In the genomic region with DNA sequence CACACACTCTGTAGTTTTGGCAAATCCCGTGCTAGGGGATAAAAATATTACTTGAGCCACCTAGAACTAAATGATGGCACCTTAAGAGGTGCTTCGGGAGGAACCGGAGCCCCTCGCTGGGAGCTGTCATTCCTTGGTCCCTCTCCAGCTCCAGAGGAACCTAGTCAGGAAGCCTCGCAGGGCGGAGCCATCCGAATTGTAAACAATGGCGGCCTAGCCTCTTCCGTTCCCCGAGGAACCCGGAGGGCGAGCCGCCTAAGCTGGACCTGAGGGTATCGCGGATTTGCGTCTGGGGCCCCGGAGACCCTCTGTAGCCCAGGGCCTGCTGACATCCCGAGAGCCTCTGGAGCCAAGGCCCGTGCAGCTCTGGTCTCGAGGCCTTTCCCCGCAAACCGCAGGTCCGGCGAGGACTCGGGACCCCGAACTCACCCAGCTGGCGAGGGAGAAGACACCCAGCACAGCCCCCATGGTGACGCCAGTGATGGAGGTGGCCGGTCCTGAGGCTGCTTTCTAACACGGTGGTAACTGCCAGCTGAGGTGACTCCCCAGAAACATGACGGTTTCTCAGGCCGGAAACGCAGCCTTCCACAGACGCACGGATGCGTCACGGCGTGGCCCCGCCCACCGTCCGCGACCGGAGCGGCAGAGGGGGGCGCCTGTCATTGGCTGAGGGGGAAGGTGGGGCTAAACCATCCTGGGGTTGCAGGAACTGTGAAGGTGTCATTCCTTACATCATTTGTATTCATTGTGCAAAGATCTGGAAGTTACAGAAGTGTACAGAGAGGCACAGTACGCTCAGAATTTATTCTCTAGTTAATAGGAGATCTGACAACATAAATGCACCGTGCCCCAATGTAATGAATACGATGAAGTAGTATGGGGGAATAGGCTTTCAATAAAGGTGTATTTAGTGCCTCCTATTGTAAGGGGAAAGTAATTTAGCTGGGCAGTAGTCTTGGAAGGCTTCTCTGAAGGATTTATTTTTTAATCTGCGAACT, we compare ENCODE assay signal across 1 cellular context.
A peak's percentile ranks its signal among the peaks of the same experiment; 100 is the strongest.
TF ChIP-seq lines count a peak whose summit lies in the region.

A gene (minus strand): TSS at position 587 of the 998 bp plus-strand sequence. CDS start 119 bp downstream, at position 468.

TF ChIP-seq in WTC11, 78 proteins besides CTCF, POLR2A, EP300 and RAD21 (continued from another document and continues in another):
- TF ChIP-seq, protein P1, sequence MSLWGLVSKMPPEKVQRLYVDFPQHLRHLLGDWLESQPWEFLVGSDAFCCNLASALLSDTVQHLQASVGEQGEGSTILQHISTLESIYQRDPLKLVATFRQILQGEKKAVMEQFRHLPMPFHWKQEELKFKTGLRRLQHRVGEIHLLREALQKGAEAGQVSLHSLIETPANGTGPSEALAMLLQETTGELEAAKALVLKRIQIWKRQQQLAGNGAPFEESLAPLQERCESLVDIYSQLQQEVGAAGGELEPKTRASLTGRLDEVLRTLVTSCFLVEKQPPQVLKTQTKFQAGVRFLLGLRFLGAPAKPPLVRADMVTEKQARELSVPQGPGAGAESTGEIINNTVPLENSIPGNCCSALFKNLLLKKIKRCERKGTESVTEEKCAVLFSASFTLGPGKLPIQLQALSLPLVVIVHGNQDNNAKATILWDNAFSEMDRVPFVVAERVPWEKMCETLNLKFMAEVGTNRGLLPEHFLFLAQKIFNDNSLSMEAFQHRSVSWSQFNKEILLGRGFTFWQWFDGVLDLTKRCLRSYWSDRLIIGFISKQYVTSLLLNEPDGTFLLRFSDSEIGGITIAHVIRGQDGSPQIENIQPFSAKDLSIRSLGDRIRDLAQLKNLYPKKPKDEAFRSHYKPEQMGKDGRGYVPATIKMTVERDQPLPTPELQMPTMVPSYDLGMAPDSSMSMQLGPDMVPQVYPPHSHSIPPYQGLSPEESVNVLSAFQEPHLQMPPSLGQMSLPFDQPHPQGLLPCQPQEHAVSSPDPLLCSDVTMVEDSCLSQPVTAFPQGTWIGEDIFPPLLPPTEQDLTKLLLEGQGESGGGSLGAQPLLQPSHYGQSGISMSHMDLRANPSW (CRISPR knock-in tag; conservative IDR thresholded peaks at IDR 0.05; ENCODE audit: low read depth) = no peak
- TF ChIP-seq PRRX2 (CRISPR knock-in tag; IDR thresholded peaks at IDR 0.05) = no peak
- no peak for TF ChIP-seq TEAD1 (CRISPR knock-in tag; IDR thresholded peaks at IDR 0.05)
- peak; percentile 84 for TF ChIP-seq SP1 (CRISPR knock-in tag; conservative IDR thresholded peaks at IDR 0.05)
- no peak for TF ChIP-seq NR1H2 (CRISPR knock-in tag; IDR thresholded peaks at IDR 0.05)
- TF ChIP-seq ESRRA (CRISPR knock-in tag; IDR thresholded peaks at IDR 0.05; ENCODE audit: borderline replicate concordance) = no peak
- no peak for TF ChIP-seq SOX15 (CRISPR knock-in tag; IDR thresholded peaks at IDR 0.05)
- TF ChIP-seq NR3C1 (CRISPR knock-in tag; conservative IDR thresholded peaks at IDR 0.05; ENCODE audit: low read depth) = no peak
- TF ChIP-seq GRHL2 (CRISPR knock-in tag; IDR thresholded peaks at IDR 0.05; ENCODE audit: insufficient replicate concordance, severe bottlenecking) = no peak
- TF ChIP-seq, protein P2, sequence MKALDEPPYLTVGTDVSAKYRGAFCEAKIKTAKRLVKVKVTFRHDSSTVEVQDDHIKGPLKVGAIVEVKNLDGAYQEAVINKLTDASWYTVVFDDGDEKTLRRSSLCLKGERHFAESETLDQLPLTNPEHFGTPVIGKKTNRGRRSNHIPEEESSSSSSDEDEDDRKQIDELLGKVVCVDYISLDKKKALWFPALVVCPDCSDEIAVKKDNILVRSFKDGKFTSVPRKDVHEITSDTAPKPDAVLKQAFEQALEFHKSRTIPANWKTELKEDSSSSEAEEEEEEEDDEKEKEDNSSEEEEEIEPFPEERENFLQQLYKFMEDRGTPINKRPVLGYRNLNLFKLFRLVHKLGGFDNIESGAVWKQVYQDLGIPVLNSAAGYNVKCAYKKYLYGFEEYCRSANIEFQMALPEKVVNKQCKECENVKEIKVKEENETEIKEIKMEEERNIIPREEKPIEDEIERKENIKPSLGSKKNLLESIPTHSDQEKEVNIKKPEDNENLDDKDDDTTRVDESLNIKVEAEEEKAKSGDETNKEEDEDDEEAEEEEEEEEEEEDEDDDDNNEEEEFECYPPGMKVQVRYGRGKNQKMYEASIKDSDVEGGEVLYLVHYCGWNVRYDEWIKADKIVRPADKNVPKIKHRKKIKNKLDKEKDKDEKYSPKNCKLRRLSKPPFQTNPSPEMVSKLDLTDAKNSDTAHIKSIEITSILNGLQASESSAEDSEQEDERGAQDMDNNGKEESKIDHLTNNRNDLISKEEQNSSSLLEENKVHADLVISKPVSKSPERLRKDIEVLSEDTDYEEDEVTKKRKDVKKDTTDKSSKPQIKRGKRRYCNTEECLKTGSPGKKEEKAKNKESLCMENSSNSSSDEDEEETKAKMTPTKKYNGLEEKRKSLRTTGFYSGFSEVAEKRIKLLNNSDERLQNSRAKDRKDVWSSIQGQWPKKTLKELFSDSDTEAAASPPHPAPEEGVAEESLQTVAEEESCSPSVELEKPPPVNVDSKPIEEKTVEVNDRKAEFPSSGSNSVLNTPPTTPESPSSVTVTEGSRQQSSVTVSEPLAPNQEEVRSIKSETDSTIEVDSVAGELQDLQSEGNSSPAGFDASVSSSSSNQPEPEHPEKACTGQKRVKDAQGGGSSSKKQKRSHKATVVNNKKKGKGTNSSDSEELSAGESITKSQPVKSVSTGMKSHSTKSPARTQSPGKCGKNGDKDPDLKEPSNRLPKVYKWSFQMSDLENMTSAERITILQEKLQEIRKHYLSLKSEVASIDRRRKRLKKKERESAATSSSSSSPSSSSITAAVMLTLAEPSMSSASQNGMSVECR (CRISPR knock-in tag; IDR thresholded peaks at IDR 0.05; ENCODE audit: borderline replicate concordance) = 0 out of 2 replicates have a peak, but pooled peaks have one; percentile 40
- TF ChIP-seq RELA (CRISPR knock-in tag; IDR thresholded peaks at IDR 0.05; ENCODE audit: borderline replicate concordance) = no peak
- no peak; the same call in 1 of the 2 replicates for TF ChIP-seq ETV6 (CRISPR knock-in tag; IDR thresholded peaks at IDR 0.05)
- TF ChIP-seq, protein P3, sequence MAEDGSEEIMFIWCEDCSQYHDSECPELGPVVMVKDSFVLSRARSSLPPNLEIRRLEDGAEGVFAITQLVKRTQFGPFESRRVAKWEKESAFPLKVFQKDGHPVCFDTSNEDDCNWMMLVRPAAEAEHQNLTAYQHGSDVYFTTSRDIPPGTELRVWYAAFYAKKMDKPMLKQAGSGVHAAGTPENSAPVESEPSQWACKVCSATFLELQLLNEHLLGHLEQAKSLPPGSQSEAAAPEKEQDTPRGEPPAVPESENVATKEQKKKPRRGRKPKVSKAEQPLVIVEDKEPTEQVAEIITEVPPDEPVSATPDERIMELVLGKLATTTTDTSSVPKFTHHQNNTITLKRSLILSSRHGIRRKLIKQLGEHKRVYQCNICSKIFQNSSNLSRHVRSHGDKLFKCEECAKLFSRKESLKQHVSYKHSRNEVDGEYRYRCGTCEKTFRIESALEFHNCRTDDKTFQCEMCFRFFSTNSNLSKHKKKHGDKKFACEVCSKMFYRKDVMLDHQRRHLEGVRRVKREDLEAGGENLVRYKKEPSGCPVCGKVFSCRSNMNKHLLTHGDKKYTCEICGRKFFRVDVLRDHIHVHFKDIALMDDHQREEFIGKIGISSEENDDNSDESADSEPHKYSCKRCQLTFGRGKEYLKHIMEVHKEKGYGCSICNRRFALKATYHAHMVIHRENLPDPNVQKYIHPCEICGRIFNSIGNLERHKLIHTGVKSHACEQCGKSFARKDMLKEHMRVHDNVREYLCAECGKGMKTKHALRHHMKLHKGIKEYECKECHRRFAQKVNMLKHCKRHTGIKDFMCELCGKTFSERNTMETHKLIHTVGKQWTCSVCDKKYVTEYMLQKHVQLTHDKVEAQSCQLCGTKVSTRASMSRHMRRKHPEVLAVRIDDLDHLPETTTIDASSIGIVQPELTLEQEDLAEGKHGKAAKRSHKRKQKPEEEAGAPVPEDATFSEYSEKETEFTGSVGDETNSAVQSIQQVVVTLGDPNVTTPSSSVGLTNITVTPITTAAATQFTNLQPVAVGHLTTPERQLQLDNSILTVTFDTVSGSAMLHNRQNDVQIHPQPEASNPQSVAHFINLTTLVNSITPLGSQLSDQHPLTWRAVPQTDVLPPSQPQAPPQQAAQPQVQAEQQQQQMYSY (CRISPR knock-in tag; IDR thresholded peaks at IDR 0.05) = no peak
- no peak for TF ChIP-seq ZNF317 (CRISPR knock-in tag; IDR thresholded peaks at IDR 0.05; ENCODE audit: borderline replicate concordance, low read depth)
- 0 out of 2 replicates have a peak, but pooled peaks have one; percentile 38 for TF ChIP-seq NFE2L1 (CRISPR knock-in tag; IDR thresholded peaks at IDR 0.05)
- no peak for TF ChIP-seq IRF2 (CRISPR knock-in tag; IDR thresholded peaks at IDR 0.05; ENCODE audit: borderline replicate concordance, low read depth)
- no peak for TF ChIP-seq FOXJ3 (CRISPR knock-in tag; IDR thresholded peaks at IDR 0.05; ENCODE audit: borderline replicate concordance)
- 0 out of 2 replicates have a peak, but pooled peaks have one; percentile 18 for TF ChIP-seq GTF2I (CRISPR knock-in tag; conservative IDR thresholded peaks at IDR 0.05)
- TF ChIP-seq, protein P4, sequence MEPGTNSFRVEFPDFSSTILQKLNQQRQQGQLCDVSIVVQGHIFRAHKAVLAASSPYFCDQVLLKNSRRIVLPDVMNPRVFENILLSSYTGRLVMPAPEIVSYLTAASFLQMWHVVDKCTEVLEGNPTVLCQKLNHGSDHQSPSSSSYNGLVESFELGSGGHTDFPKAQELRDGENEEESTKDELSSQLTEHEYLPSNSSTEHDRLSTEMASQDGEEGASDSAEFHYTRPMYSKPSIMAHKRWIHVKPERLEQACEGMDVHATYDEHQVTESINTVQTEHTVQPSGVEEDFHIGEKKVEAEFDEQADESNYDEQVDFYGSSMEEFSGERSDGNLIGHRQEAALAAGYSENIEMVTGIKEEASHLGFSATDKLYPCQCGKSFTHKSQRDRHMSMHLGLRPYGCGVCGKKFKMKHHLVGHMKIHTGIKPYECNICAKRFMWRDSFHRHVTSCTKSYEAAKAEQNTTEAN (CRISPR knock-in tag; IDR thresholded peaks at IDR 0.05) = peak; percentile 48; the same call in 1 of the 2 replicates
- TF ChIP-seq SMAD3 (CRISPR knock-in tag; IDR thresholded peaks at IDR 0.05; ENCODE audit: borderline replicate concordance) = no peak
- TF ChIP-seq, protein P5, sequence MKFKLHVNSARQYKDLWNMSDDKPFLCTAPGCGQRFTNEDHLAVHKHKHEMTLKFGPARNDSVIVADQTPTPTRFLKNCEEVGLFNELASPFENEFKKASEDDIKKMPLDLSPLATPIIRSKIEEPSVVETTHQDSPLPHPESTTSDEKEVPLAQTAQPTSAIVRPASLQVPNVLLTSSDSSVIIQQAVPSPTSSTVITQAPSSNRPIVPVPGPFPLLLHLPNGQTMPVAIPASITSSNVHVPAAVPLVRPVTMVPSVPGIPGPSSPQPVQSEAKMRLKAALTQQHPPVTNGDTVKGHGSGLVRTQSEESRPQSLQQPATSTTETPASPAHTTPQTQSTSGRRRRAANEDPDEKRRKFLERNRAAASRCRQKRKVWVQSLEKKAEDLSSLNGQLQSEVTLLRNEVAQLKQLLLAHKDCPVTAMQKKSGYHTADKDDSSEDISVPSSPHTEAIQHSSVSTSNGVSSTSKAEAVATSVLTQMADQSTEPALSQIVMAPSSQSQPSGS (CRISPR knock-in tag; IDR thresholded peaks at IDR 0.05; ENCODE audit: borderline replicate concordance, low read depth) = no peak
- TF ChIP-seq, protein P6, sequence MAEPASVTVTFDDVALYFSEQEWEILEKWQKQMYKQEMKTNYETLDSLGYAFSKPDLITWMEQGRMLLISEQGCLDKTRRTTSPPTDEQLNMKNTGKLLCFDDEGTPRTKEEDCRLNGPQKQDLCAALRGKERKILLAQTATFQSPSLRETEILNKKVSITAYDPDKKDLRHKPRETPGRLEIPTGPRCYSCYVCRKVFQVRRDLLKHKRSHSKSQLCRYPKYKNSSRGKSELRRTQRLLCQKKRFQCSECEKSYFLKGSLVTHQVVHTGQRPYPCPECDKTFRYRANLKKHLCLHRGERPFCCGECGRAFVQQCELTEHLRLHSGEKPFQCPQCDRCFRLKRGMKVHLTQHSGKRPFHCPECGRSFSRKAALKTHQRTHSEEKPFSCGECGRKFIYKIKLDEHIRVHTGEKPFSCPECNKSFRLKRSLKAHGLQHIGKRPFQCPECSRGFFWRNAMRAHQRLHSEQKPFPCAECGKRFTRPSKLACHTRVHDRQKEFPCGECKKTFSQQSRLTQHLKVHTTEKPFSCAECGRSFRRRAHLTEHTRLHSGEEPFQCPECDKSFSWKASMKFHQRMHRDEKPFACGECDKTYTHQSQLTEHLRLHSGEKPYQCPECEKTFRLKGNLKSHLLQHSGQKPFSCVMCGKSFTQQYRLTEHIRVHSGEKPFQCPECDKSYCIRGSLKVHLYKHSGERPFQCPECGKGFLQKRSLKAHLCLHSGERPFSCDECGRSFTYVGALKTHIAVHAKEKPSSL (CRISPR knock-in tag; conservative IDR thresholded peaks at IDR 0.05) = no peak
- TF ChIP-seq, protein P7, sequence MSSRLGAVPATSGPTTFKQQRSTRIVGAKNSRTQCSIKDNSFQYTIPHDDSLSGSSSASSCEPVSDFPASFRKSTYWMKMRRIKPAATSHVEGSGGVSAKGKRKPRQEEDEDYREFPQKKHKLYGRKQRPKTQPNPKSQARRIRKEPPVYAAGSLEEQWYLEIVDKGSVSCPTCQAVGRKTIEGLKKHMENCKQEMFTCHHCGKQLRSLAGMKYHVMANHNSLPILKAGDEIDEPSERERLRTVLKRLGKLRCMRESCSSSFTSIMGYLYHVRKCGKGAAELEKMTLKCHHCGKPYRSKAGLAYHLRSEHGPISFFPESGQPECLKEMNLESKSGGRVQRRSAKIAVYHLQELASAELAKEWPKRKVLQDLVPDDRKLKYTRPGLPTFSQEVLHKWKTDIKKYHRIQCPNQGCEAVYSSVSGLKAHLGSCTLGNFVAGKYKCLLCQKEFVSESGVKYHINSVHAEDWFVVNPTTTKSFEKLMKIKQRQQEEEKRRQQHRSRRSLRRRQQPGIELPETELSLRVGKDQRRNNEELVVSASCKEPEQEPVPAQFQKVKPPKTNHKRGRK (CRISPR knock-in tag; IDR thresholded peaks at IDR 0.05; ENCODE audit: borderline replicate concordance) = no peak
- TF ChIP-seq, protein P8, sequence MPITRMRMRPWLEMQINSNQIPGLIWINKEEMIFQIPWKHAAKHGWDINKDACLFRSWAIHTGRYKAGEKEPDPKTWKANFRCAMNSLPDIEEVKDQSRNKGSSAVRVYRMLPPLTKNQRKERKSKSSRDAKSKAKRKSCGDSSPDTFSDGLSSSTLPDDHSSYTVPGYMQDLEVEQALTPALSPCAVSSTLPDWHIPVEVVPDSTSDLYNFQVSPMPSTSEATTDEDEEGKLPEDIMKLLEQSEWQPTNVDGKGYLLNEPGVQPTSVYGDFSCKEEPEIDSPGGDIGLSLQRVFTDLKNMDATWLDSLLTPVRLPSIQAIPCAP (CRISPR knock-in tag; IDR thresholded peaks at IDR 0.05) = no peak
- TF ChIP-seq, protein P9, sequence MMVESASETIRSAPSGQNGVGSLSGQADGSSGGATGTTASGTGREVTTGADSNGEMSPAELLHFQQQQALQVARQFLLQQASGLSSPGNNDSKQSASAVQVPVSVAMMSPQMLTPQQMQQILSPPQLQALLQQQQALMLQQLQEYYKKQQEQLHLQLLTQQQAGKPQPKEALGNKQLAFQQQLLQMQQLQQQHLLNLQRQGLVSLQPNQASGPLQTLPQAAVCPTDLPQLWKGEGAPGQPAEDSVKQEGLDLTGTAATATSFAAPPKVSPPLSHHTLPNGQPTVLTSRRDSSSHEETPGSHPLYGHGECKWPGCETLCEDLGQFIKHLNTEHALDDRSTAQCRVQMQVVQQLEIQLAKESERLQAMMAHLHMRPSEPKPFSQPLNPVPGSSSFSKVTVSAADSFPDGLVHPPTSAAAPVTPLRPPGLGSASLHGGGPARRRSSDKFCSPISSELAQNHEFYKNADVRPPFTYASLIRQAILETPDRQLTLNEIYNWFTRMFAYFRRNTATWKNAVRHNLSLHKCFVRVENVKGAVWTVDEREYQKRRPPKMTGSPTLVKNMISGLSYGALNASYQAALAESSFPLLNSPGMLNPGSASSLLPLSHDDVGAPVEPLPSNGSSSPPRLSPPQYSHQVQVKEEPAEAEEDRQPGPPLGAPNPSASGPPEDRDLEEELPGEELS (CRISPR knock-in tag; IDR thresholded peaks at IDR 0.05) = 0 out of 2 replicates have a peak, but pooled peaks have one; percentile 65
- TF ChIP-seq NR2C2 (CRISPR knock-in tag; IDR thresholded peaks at IDR 0.05) = no peak
- peak; percentile 30; the same call in 1 of the 2 replicates for TF ChIP-seq CREM (CRISPR knock-in tag; IDR thresholded peaks at IDR 0.05)
- TF ChIP-seq ZNF396 (CRISPR knock-in tag; IDR thresholded peaks at IDR 0.05; ENCODE audit: borderline replicate concordance) = no peak
